Comparison of ENCODE assay signal across 1 cellular context in the genomic region with DNA sequence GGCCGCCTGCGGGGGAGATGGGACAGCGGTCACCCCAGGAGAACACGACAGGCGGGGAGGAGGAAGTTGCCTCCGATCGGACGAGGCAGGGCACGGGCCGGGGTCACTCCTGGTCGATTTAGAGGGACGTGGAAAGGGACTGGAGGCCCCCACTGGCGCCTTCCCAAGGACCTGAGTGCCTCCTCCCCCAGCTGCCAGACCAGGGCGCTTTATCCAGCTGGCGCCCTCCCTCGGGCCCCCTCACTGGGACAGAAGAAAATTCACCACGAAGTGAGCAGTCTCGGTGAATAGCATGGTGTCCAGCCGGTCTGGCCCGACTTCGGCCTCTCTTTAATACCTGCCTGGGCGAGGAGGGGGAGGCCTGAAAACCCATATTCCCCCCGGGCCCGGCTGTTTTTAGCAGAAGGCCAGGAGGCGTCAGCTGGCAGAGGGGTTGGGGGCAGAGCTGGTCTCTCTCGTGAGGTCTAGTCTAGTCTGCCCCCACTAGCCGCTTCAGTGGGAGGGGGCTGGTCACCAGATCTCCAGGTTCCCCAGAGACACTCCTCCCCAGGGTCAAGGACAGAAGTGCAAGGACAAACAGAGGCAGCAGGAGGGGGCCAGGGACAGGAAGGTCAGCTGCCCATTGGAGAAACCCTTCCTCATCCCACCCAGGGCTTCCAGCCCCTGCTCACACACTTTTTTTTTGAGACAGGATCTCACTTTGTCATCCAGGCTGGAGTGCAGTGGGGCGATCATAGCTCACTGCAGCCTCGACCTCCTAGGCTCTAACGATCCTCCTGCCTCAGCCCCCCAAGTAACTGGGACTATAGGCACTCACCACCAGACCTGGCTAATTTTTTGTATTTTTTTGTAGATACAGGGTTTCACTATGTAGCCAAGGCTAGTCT.
A peak's percentile ranks its signal among the peaks of the same experiment; 100 is the strongest.
TF ChIP-seq lines count a peak whose summit lies in the region.

No MANE protein-coding gene starts in this region.

TF ChIP-seq in HepG2, 621 proteins besides CTCF, POLR2A, EP300 and RAD21 (continued from another document and continues in another):
- peak; percentile 85 for TF ChIP-seq NR2C2 (CRISPR knock-in tag; IDR thresholded peaks at IDR 0.05; ENCODE audit: borderline replicate concordance)
- TF ChIP-seq, protein P1, sequence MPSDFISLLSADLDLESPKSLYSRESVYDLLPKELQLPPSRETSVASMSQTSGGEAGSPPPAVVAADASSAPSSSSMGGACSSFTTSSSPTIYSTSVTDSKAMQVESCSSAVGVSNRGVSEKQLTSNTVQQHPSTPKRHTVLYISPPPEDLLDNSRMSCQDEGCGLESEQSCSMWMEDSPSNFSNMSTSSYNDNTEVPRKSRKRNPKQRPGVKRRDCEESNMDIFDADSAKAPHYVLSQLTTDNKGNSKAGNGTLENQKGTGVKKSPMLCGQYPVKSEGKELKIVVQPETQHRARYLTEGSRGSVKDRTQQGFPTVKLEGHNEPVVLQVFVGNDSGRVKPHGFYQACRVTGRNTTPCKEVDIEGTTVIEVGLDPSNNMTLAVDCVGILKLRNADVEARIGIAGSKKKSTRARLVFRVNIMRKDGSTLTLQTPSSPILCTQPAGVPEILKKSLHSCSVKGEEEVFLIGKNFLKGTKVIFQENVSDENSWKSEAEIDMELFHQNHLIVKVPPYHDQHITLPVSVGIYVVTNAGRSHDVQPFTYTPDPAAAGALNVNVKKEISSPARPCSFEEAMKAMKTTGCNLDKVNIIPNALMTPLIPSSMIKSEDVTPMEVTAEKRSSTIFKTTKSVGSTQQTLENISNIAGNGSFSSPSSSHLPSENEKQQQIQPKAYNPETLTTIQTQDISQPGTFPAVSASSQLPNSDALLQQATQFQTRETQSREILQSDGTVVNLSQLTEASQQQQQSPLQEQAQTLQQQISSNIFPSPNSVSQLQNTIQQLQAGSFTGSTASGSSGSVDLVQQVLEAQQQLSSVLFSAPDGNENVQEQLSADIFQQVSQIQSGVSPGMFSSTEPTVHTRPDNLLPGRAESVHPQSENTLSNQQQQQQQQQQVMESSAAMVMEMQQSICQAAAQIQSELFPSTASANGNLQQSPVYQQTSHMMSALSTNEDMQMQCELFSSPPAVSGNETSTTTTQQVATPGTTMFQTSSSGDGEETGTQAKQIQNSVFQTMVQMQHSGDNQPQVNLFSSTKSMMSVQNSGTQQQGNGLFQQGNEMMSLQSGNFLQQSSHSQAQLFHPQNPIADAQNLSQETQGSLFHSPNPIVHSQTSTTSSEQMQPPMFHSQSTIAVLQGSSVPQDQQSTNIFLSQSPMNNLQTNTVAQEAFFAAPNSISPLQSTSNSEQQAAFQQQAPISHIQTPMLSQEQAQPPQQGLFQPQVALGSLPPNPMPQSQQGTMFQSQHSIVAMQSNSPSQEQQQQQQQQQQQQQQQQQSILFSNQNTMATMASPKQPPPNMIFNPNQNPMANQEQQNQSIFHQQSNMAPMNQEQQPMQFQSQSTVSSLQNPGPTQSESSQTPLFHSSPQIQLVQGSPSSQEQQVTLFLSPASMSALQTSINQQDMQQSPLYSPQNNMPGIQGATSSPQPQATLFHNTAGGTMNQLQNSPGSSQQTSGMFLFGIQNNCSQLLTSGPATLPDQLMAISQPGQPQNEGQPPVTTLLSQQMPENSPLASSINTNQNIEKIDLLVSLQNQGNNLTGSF (CRISPR knock-in tag; IDR thresholded peaks at IDR 0.05), result no peak
- TF ChIP-seq, protein P2, sequence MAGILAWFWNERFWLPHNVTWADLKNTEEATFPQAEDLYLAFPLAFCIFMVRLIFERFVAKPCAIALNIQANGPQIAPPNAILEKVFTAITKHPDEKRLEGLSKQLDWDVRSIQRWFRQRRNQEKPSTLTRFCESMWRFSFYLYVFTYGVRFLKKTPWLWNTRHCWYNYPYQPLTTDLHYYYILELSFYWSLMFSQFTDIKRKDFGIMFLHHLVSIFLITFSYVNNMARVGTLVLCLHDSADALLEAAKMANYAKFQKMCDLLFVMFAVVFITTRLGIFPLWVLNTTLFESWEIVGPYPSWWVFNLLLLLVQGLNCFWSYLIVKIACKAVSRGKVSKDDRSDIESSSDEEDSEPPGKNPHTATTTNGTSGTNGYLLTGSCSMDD (CRISPR knock-in tag; IDR thresholded peaks at IDR 0.05), result no peak
- TF ChIP-seq, protein P3, sequence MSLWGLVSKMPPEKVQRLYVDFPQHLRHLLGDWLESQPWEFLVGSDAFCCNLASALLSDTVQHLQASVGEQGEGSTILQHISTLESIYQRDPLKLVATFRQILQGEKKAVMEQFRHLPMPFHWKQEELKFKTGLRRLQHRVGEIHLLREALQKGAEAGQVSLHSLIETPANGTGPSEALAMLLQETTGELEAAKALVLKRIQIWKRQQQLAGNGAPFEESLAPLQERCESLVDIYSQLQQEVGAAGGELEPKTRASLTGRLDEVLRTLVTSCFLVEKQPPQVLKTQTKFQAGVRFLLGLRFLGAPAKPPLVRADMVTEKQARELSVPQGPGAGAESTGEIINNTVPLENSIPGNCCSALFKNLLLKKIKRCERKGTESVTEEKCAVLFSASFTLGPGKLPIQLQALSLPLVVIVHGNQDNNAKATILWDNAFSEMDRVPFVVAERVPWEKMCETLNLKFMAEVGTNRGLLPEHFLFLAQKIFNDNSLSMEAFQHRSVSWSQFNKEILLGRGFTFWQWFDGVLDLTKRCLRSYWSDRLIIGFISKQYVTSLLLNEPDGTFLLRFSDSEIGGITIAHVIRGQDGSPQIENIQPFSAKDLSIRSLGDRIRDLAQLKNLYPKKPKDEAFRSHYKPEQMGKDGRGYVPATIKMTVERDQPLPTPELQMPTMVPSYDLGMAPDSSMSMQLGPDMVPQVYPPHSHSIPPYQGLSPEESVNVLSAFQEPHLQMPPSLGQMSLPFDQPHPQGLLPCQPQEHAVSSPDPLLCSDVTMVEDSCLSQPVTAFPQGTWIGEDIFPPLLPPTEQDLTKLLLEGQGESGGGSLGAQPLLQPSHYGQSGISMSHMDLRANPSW (CRISPR knock-in tag; IDR thresholded peaks at IDR 0.05; ENCODE audit: borderline replicate concordance), result no peak; the same call in 1 of the 2 replicates
- TF ChIP-seq, protein P4, sequence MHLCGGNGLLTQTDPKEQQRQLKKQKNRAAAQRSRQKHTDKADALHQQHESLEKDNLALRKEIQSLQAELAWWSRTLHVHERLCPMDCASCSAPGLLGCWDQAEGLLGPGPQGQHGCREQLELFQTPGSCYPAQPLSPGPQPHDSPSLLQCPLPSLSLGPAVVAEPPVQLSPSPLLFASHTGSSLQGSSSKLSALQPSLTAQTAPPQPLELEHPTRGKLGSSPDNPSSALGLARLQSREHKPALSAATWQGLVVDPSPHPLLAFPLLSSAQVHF (CRISPR knock-in tag; IDR thresholded peaks at IDR 0.05), result no peak
- no peak for TF ChIP-seq HNRNPL (IDR thresholded peaks at IDR 0.05; ENCODE audit: low read depth, low read length)
- TF ChIP-seq ZNF292 (CRISPR knock-in tag; IDR thresholded peaks at IDR 0.05; ENCODE audit: borderline replicate concordance, low read depth), result no peak
- no peak for TF ChIP-seq ZNF660 (CRISPR knock-in tag; IDR thresholded peaks at IDR 0.05; ENCODE audit: borderline replicate concordance, low read depth)
- TF ChIP-seq, protein P5, sequence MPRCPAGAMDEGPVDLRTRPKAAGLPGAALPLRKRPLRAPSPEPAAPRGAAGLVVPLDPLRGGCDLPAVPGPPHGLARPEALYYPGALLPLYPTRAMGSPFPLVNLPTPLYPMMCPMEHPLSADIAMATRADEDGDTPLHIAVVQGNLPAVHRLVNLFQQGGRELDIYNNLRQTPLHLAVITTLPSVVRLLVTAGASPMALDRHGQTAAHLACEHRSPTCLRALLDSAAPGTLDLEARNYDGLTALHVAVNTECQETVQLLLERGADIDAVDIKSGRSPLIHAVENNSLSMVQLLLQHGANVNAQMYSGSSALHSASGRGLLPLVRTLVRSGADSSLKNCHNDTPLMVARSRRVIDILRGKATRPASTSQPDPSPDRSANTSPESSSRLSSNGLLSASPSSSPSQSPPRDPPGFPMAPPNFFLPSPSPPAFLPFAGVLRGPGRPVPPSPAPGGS (CRISPR knock-in tag; IDR thresholded peaks at IDR 0.05), result peak; percentile 24; the same call in 1 of the 2 replicates
- TF ChIP-seq ZMYM2 (CRISPR knock-in tag; IDR thresholded peaks at IDR 0.05), result no peak
- no peak for TF ChIP-seq ZNF138 (CRISPR knock-in tag; IDR thresholded peaks at IDR 0.05; ENCODE audit: low read depth)
- no peak for TF ChIP-seq CC2D1A (CRISPR knock-in tag; IDR thresholded peaks at IDR 0.05)
- no peak for TF ChIP-seq MTA1 (CRISPR knock-in tag; IDR thresholded peaks at IDR 0.05; ENCODE audit: borderline replicate concordance)
- no peak for TF ChIP-seq ZNF558 (CRISPR knock-in tag; IDR thresholded peaks at IDR 0.05; ENCODE audit: borderline replicate concordance)
- TF ChIP-seq, protein P6, sequence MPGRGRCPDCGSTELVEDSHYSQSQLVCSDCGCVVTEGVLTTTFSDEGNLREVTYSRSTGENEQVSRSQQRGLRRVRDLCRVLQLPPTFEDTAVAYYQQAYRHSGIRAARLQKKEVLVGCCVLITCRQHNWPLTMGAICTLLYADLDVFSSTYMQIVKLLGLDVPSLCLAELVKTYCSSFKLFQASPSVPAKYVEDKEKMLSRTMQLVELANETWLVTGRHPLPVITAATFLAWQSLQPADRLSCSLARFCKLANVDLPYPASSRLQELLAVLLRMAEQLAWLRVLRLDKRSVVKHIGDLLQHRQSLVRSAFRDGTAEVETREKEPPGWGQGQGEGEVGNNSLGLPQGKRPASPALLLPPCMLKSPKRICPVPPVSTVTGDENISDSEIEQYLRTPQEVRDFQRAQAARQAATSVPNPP (CRISPR knock-in tag; IDR thresholded peaks at IDR 0.05), result no peak
- TF ChIP-seq KLF16 (CRISPR knock-in tag; IDR thresholded peaks at IDR 0.05), result peak in 1 of 2 experiments; percentile 45; a peak in 1 of 4 replicates
- no peak for TF ChIP-seq MIXL1 (CRISPR knock-in tag; IDR thresholded peaks at IDR 0.05)
- peak; percentile 24 for TF ChIP-seq PHF21A (CRISPR knock-in tag; IDR thresholded peaks at IDR 0.05)
- no peak for TF ChIP-seq TRIM24 (CRISPR knock-in tag; IDR thresholded peaks at IDR 0.05)
- TF ChIP-seq ZNF546 (CRISPR knock-in tag; conservative IDR thresholded peaks at IDR 0.05), result no peak
- TF ChIP-seq ZNF792 (CRISPR knock-in tag; IDR thresholded peaks at IDR 0.05), result no peak
- TF ChIP-seq GZF1 (CRISPR knock-in tag; IDR thresholded peaks at IDR 0.05), result no peak
- no peak for TF ChIP-seq STAT5B (CRISPR knock-in tag; IDR thresholded peaks at IDR 0.05)
- TF ChIP-seq, protein P7, sequence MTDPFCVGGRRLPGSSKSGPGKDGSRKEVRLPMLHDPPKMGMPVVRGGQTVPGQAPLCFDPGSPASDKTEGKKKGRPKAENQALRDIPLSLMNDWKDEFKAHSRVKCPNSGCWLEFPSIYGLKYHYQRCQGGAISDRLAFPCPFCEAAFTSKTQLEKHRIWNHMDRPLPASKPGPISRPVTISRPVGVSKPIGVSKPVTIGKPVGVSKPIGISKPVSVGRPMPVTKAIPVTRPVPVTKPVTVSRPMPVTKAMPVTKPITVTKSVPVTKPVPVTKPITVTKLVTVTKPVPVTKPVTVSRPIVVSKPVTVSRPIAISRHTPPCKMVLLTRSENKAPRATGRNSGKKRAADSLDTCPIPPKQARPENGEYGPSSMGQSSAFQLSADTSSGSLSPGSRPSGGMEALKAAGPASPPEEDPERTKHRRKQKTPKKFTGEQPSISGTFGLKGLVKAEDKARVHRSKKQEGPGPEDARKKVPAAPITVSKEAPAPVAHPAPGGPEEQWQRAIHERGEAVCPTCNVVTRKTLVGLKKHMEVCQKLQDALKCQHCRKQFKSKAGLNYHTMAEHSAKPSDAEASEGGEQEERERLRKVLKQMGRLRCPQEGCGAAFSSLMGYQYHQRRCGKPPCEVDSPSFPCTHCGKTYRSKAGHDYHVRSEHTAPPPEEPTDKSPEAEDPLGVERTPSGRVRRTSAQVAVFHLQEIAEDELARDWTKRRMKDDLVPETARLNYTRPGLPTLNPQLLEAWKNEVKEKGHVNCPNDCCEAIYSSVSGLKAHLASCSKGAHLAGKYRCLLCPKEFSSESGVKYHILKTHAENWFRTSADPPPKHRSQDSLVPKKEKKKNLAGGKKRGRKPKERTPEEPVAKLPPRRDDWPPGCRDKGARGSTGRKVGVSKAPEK (CRISPR knock-in tag; IDR thresholded peaks at IDR 0.05; ENCODE audit: borderline replicate concordance), result no peak
- TF ChIP-seq RARA (CRISPR knock-in tag; IDR thresholded peaks at IDR 0.05), result peak; percentile 62
- TF ChIP-seq ZNF879 (CRISPR knock-in tag; IDR thresholded peaks at IDR 0.05), result no peak
- no peak for TF ChIP-seq GABPB1 (CRISPR knock-in tag; IDR thresholded peaks at IDR 0.05)
- peak; percentile 19; the same call in 1 of the 2 replicates for TF ChIP-seq ZNF724P (CRISPR knock-in tag; IDR thresholded peaks at IDR 0.05; ENCODE audit: borderline replicate concordance)
- TF ChIP-seq, protein P8, sequence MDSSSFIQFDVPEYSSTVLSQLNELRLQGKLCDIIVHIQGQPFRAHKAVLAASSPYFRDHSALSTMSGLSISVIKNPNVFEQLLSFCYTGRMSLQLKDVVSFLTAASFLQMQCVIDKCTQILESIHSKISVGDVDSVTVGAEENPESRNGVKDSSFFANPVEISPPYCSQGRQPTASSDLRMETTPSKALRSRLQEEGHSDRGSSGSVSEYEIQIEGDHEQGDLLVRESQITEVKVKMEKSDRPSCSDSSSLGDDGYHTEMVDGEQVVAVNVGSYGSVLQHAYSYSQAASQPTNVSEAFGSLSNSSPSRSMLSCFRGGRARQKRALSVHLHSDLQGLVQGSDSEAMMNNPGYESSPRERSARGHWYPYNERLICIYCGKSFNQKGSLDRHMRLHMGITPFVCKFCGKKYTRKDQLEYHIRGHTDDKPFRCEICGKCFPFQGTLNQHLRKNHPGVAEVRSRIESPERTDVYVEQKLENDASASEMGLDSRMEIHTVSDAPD (CRISPR knock-in tag; IDR thresholded peaks at IDR 0.05), result peak; percentile 71; the same call in 1 of the 2 replicates
